ENCODE assay signal across 27 cellular contexts in the genomic region with DNA sequence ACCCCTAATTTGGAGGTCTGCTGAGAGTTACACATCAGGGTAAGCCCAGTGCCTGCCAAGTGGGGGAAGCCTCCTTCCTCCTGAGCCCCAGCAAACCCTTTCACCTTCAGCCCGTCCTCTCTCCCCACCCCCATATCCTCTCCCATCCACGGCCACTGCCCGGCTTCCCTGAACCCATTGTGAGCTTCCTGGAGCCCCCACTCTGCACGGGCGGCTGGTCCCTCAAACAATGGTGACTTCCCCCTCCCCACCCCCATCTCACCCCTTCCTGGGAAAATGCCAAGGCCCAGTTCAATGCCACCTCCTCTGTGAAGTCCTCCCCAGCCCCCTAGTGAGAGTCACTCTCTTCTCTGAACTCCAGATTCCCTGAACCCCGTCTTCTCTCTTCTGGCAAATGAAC.
"Had no signal": no experiment of that assay in that cellular context is flagged by ENCODE, and none has a peak within 500 bp of the region (broad histone marks: within the 10 kb centered on the region; RNA-seq: fewer than 3 reads in every experiment).

No MANE protein-coding gene starts in this region.

- H3K27me3 ChIP-seq: brain microvascular endothelial cell, cardiac muscle cell, MG63, SJCRH30 had no signal

- H3K9ac ChIP-seq: SK-N-SH had no signal

- DNase-seq: activated CD4-positive, alpha-beta T cell treated with anti-CD3 and anti-CD28 coated beads, Interleukin-2, amount 50 U/mL, for 1 hour; activated CD4-positive, CD25-positive, alpha-beta regulatory T cell; activated CD8-positive, alpha-beta memory T cell treated with anti-CD3 and anti-CD28 coated beads, Interleukin-2, amount 50 U/mL, for 48 hours; activated CD8-positive, alpha-beta T cell treated with anti-CD3 and anti-CD28 coated beads for 36 hours; activated effector memory CD4-positive, alpha-beta T cell treated with Interleukin-2 at 50 U/mL for 16 hours; activated naive CD4-positive, alpha-beta T cell; activated T-cell treated with anti-CD3 and anti-CD28 coated beads, Interleukin-2, amount 50 U/mL, for 1 hour; amniotic stem cell; brain microvascular endothelial cell; MG63; NCI-H1092 treated with DMSO at 0.1 percent for 48 hours; NCI-H1417 treated with DMSO at 0.1 percent for 48 hours; NCI-H1694; NCI-H2029; NCI-H2107; NCI-H2171 treated with DMSO at 0.1 percent for 48 hours; NCI-H226; NCI-H526 treated with DMSO at 0.1 percent for 48 hours; NCI-H82; Right ventricle myocardium superior; RPMI8226; SK-N-SH; T-helper 1 cell had no signal

- H3K36me3 ChIP-seq: brain microvascular endothelial cell, cardiac muscle cell, MG63, SJCRH30 had no signal

- H3K4me3 ChIP-seq: cardiac muscle cell, MG63, SJCRH30 had no signal

- H3K4me1 ChIP-seq: SJCRH30 had no signal

- H3K27ac ChIP-seq: brain microvascular endothelial cell, cardiac muscle cell, SJCRH30, VCaP had no signal

- ATAC-seq: activated CD8-positive, alpha-beta T cell treated with anti-CD3 and anti-CD28 coated beads for 36 hours; Panc1 had no signal

- H3K9me3 ChIP-seq: MG63, SJCRH30, SK-N-SH had no signal

- H3K4me2 ChIP-seq: SK-N-SH had no signal
